8 cellular contexts compared by ENCODE assay signal in genomic region chr1:160205974-160206369, GRCh38. TPM values are rescaled to one million over a fixed set of nuclear protein-coding genes. Genes with fewer than 3 reads are reported as not detected.
A peak's percentile ranks its signal among the peaks of the same experiment; 100 is the strongest.
DNase-seq lines count a peak whose midpoint lies in the region; ATAC-seq and TF ChIP-seq lines count a peak whose summit lies in the region.

No MANE protein-coding gene starts in this region.

- ATAC-seq in HG02938 (IDR thresholded peaks at IDR 0.05; ENCODE audit: unreplicated experiment) (peak; percentile 28), T-cell (replicated peaks in 1 of 4) (peak; percentile 50 to 64 (median 60)), HG02642 (IDR thresholded peaks at IDR 0.05; ENCODE audit: poor library complexity, unreplicated experiment) (no peak)

- peak; percentile 54 for DNase-seq in Calu3
- peak in 29 of 34 experiments; percentile 8 to 45 (median 27) for DNase-seq in T-cell
- DNase-seq in astrocyte of the spinal cord (ENCODE audit: low read depth, low spot score), result peak; percentile 38
- peak; percentile 46 for DNase-seq in iris pigment epithelial cell (ENCODE audit: low read depth)
- DNase-seq in stimulated activated CD4-positive, alpha-beta T cell treated with anti-CD3 and anti-CD28 coated beads, Interleukin-12 subunit alpha, Interleukin-12 subunit beta, amount 100 ng/mL, for 24 hours (ENCODE audit: low read depth in 2 of 2), result peak; percentile 23 to 30
- no peak for DNase-seq in Ammon's horn (ENCODE audit: low spot score)

- H3K4me3 Mint-ChIP-seq in Calu3 (ENCODE audit: low read depth, unreplicated experiment) (peak overlapping the region; percentile 80), T-cell (peak overlapping the region; percentile 82 to 86 (median 85))

- in situ Hi-C loops in astrocyte of the spinal cord (cut with HindIII; ENCODE audit: low sequenced_read_pairs), result no loop called here

- TF ChIP-seq CTCF in Calu3 (IDR thresholded peaks at IDR 0.05; ENCODE audit: unreplicated experiment) (no peak), astrocyte of the spinal cord (IDR thresholded peaks at IDR 0.05; ENCODE audit: low read depth, low read length) (no peak)

- H3K4me3 ChIP-seq in astrocyte of the spinal cord (ENCODE audit: low read depth, low read length), result peak overlapping the region; percentile 96

- intact Hi-C loops in Calu3 (cut with micrococcal nuclease; ENCODE audit: unreplicated experiment), result no loop called here

- POLR2A ChIA-PET in T-cell (lab: Charles Lee), result interaction anchor here (0.6 to 0.7 kb wide), 3 partner anchors 54 to 282 kb away, joined by 3 to 4 read pairs (median 4); no protein-coding TSS in a partner anchor

- H3K27me3 Mint-ChIP-seq in Calu3 (ENCODE audit: unreplicated experiment) (no peaks in the 10 kb centered on the region), T-cell (no peaks in the 10 kb centered on the region)

- H3K9me3 Mint-ChIP-seq in Calu3 (ENCODE audit: low read depth, unreplicated experiment), result no peaks in the 10 kb centered on the region
- H3K9me3 Mint-ChIP-seq in T-cell, result no peaks in the 10 kb centered on the region

- H3K27ac Mint-ChIP-seq in Calu3 (ENCODE audit: unreplicated experiment), result peak overlapping the region; percentile 16
- H3K27ac Mint-ChIP-seq in T-cell, result peak overlapping the region; percentile 87 to 92

- H3K4me1 Mint-ChIP-seq in Calu3 (ENCODE audit: low read depth, unreplicated experiment) (peaks cover 36% of the 10 kb centered on the region), T-cell (peaks cover 41 to 43% (median 41%) of the 10 kb centered on the region in 3 donors)

- peaks cover 59% of the 10 kb centered on the region for H3K36me3 Mint-ChIP-seq in Calu3 (ENCODE audit: insufficient read depth, unreplicated experiment)
- H3K36me3 Mint-ChIP-seq in T-cell, result no peaks in the 10 kb centered on the region

- TSS peak; percentile 12 for BruUV-seq in Calu3 (replicated peaks; lab: Mats Ljungman, UMichigan)

- CTCF ChIA-PET in Calu3 (lab: Charles Lee), result interaction anchor here (0.7 kb wide), 1 partner anchor 105 kb away, joined by 3 read pairs; no protein-coding TSS in a partner anchor
- CTCF ChIA-PET in T-cell (lab: Charles Lee), result interaction anchor here in 1 of 2 donors (0.7 kb wide), 1 partner anchor 1679 kb away, joined by 3 read pairs; no protein-coding TSS in a partner anchor

RNA-seq across cellular contexts. Expression of gene PEA15, which starts 0.8 kb away (rescaled TPM):
- total RNA-seq in Calu3 (2022) (128 and 153 TPM in 2 replicates), T-cell (10 to 100 TPM; 12.3 to 27.5 (median 15.9) TPM)

RNA-seq across cellular contexts. Expression of gene CASQ1, which starts 15.6 kb away (rescaled TPM):
- total RNA-seq in Calu3 (2022) (not detected in 2 replicates), T-cell (not detected)

RNA-seq across cellular contexts. Expression of gene ATP1A4, which starts 54.6 kb away (rescaled TPM):
- total RNA-seq in Calu3 (2022) (not detected in 2 replicates), T-cell (not detected)

RNA-seq across cellular contexts. Expression of gene DCAF8, which starts 56.4 kb away (rescaled TPM):
- total RNA-seq in Calu3 (2022) (119 and 126 TPM in 2 replicates), T-cell (100 to 1,000 TPM; 173 to 221 (median 209) TPM)
